ENCODE assay signal across 24 cellular contexts in the genomic region with DNA sequence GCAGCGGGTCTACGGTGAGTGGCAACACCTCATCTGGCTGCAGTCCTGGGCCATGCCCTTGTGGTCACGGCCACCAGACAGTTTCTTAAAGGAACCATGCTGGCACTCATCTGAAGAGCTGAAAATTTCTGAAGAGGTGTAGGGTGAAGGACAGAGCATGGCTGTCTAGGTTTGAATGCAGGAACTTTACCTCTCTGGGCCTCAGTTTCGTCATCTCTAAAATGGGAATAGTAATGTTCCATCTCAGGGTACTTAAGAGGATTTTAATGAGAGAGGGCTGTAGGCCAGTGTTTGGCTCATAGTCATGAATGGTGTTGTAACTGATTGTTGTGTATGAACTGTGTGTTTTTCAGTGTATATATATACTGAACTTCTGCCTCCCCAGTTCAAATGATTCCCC. TPM values are rescaled to one million over a fixed set of nuclear protein-coding genes. Genes with fewer than 3 reads are reported as not detected.
DNase-seq lines count a peak whose midpoint lies in the region; ATAC-seq, FAIRE-seq and TF ChIP-seq lines count a peak whose summit lies in the region.
"Had no signal": no experiment of that assay in that cellular context is flagged by ENCODE, and none has a peak within 500 bp of the region (broad histone marks: within the 10 kb centered on the region; RNA-seq: fewer than 3 reads in every experiment).

No MANE protein-coding gene starts in this region.

- H3K79me1 ChIP-seq in H1 (ENCODE audit: low read depth, low read length): no peaks in the 10 kb centered on the region

- no peak overlapping the region for H3K27ac ChIP-seq in HepG2 (ENCODE audit: extremely low read length, insufficient read depth, low read length)
- no peak overlapping the region for H3K27ac ChIP-seq in right lobe of liver
- H3K27ac ChIP-seq in GM23338 (ENCODE audit: low read depth): no peak overlapping the region
- no peak overlapping the region for H3K27ac ChIP-seq in H1 (ENCODE audit: low read depth, low read length)
- H3K27ac ChIP-seq: A549, C4-2B had no signal

- H4K20me1 ChIP-seq in HepG2 (ENCODE audit: insufficient read depth, low read length) (no peaks in the 10 kb centered on the region), GM23338 (replicated peaks; ENCODE audit: insufficient read depth) (no peaks in the 10 kb centered on the region; the same call in 1 of the 2 replicates), H1 (replicated peaks in 1 of 2; ENCODE audit: control insufficient read depth in 1 of 2, insufficient read depth in 2 of 2, low read length in 2 of 2) (peaks cover 0 to 2% of the 10 kb centered on the region in 2 experiments)

- no peak overlapping the region for H4K91ac ChIP-seq in H1 (replicated peaks; ENCODE audit: insufficient read length, low read length)

- intact Hi-C loops in HepG2 (cut with micrococcal nuclease; ENCODE audit: unreplicated experiment): no loop called here
- intact Hi-C loops in right lobe of liver (cut with DNase I): no loop called here

- 0 out of 2 replicates have a peak overlapping the region, but pooled peaks have one; percentile 37 for H2BK15ac ChIP-seq in H1 (ENCODE audit: low read length)

- H2AFZ ChIP-seq in HepG2 (ENCODE audit: low read length) (no peak overlapping the region), GM23338 (peak overlapping the region; percentile 70), H1 (ENCODE audit: low read length) (no peak overlapping the region)

- H3K23me2 ChIP-seq in H1 (ENCODE audit: low read depth, low read length): no peaks in the 10 kb centered on the region

- H3K4me1 ChIP-seq in HepG2 (ENCODE audit: insufficient read depth, low read length) (peaks cover 19% of the 10 kb centered on the region), right lobe of liver (no peaks in the 10 kb centered on the region), GM23338 (ENCODE audit: insufficient read depth) (peaks cover 1% of the 10 kb centered on the region; the same call in 1 of the 2 replicates), H1 (replicated peaks in 1 of 4; ENCODE audit: control insufficient read depth in 3 of 4, insufficient read depth in 4 of 4, low read length in 3 of 4) (peaks cover 0 to 2% (median 2%) of the 10 kb centered on the region in 4 experiments; a peak in 2 of 7 replicates)
- H3K4me1 ChIP-seq: A549, Caco-2 had no signal

- no peak overlapping the region for H3K4me3 ChIP-seq in HepG2 (replicated peaks in 1 of 3; ENCODE audit: insufficient read depth in 1 of 3, low read depth in 2 of 3, low read length in 3 of 3)
- H3K4me3 ChIP-seq in right lobe of liver: no peak overlapping the region
- no peak overlapping the region for H3K4me3 ChIP-seq in GM23338
- no peak overlapping the region for H3K4me3 ChIP-seq in H1 (ENCODE audit: extremely low read depth in 1 of 4, insufficient read depth in 2 of 4, low read depth in 3 of 4, low read length in 4 of 4)
- H3K4me3 ChIP-seq: A549, GM12878 had no signal

- H3K9me2 ChIP-seq in GM23338 (ENCODE audit: insufficient read depth): no peaks in the 10 kb centered on the region

- no peak overlapping the region for H3K4me2 ChIP-seq in HepG2 (ENCODE audit: low read depth, low read length)
- no peak overlapping the region for H3K4me2 ChIP-seq in GM23338
- H3K4me2 ChIP-seq in H1 (ENCODE audit: insufficient read depth in 1 of 2, low read depth in 2 of 2, low read length in 2 of 2): no peak overlapping the region
- H3K4me2 ChIP-seq: A549 had no signal

- H3K36me3 ChIP-seq in HepG2 (replicated peaks in 1 of 2; ENCODE audit: control insufficient read depth in 1 of 2, insufficient read depth in 2 of 2, low read length in 2 of 2) (no peaks in the 10 kb centered on the region), right lobe of liver (no peaks in the 10 kb centered on the region), GM23338 (ENCODE audit: insufficient read depth) (no peaks in the 10 kb centered on the region), H1 (ENCODE audit: control insufficient read depth in 2 of 4, insufficient read depth in 4 of 4, low read length in 3 of 4) (no peaks in the 10 kb centered on the region)
- H3K36me3 ChIP-seq: BE2C had no signal

- CTCF ChIA-PET in HepG2 (lab: Yijun Ruan, JAX; ENCODE audit: low intra/inter-chr PET ratio, low total read pairs) (no interaction called here), H1 (lab: Charles Lee; ENCODE audit: partially characterized antibody) (interaction anchor here (2.0 to 7.1 kb wide), 3 partner anchors 8 to 81 kb away, joined by 9 to 51 read pairs (median 15); no protein-coding TSS in a partner anchor)

- H2BK5ac ChIP-seq in H1 (ENCODE audit: low read depth, low read length): no peak overlapping the region

- H3K4ac ChIP-seq in H1 (replicated peaks; ENCODE audit: insufficient read length, low read depth, low read length): no peak overlapping the region

- no peak for TF ChIP-seq POLR2A in HepG2 (IDR thresholded peaks at IDR 0.05; ENCODE audit: insufficient read depth in 1 of 2, low read depth in 2 of 2, low read length in 2 of 2)
- no peak for TF ChIP-seq POLR2A in right lobe of liver (IDR thresholded peaks at IDR 0.05)
- TF ChIP-seq POLR2A in H1 (IDR thresholded peaks at IDR 0.05; ENCODE audit: control extremely low read depth in 1 of 2, low read depth in 2 of 2, low read length in 2 of 2): no peak

- H2AK5ac ChIP-seq in H1 (ENCODE audit: low read depth, low read length): no peak overlapping the region

- DNase-seq in HepG2 (ENCODE audit: low spot score): no peak
- no peak for DNase-seq in right lobe of liver
- DNase-seq in GM23338 (ENCODE audit: low spot score): no peak
- no peak for DNase-seq in H1 (ENCODE audit: low read depth in 1 of 2, low spot score in 2 of 2)
- DNase-seq in NCI-H774 (lab: John Stamatoyannopoulos, UW): no peak
- no peak for DNase-seq in chondrocyte (ENCODE audit: low spot score)
- DNase-seq: 8988T; ACHN; AML-193; BE2C; Caco-2; CD4-positive, CD25-positive, alpha-beta regulatory T cell; CD8-positive, alpha-beta T cell; DMS153; EL; GDM1; GOT3; H7; HCEC 1CT had no signal

- in situ Hi-C loops in HepG2 (cut with HindIII; ENCODE audit: extremely low pct_ligation_motif_present, low pct_unique_long_range_greater_than_20kb): no loop called here

- no peak overlapping the region for H4K8ac ChIP-seq in H1 (ENCODE audit: extremely low read depth, insufficient read depth, low read length)

- ATAC-seq in HepG2 (no peak), right lobe of liver (no peak), GM23338 (no peak), HG02885 (IDR thresholded peaks at IDR 0.05; ENCODE audit: poor library complexity, unreplicated experiment) (no peak)
- ATAC-seq: A549; CD8-positive, alpha-beta T cell; GM12878 had no signal

- BruUV-seq in HepG2 (replicated peaks; lab: Mats Ljungman, UMichigan): no TSS peak

- H3K56ac ChIP-seq in H1 (replicated peaks; ENCODE audit: insufficient read length, low read depth, low read length): no peak overlapping the region

- H3K18ac ChIP-seq in H1 (ENCODE audit: extremely low read depth, low read length): no peak overlapping the region

- no peak overlapping the region for H3K23ac ChIP-seq in H1 (ENCODE audit: insufficient read length)

- no peak for TF ChIP-seq CTCF in HepG2 (CRISPR knock-in tag; IDR thresholded peaks at IDR 0.05)
- TF ChIP-seq CTCF in right lobe of liver (IDR thresholded peaks at IDR 0.05): no peak
- TF ChIP-seq CTCF in GM23338 (conservative IDR thresholded peaks at IDR 0.05; ENCODE audit: low read depth in 2 of 2): no peak
- TF ChIP-seq CTCF in H1 (IDR thresholded peaks at IDR 0.05; ENCODE audit: control extremely low read depth in 1 of 3, insufficient read depth in 1 of 3, low read depth in 1 of 3, low read length in 3 of 3): no peak
- no peak for TF ChIP-seq CTCF in chondrocyte (IDR thresholded peaks at IDR 0.05)

- H2BK20ac ChIP-seq in H1 (ENCODE audit: low read length): no peak overlapping the region

- no peak overlapping the region for H3K9ac ChIP-seq in HepG2 (ENCODE audit: insufficient read depth, low read depth, low read length)
- H3K9ac ChIP-seq in H1 (replicated peaks in 1 of 4; ENCODE audit: extremely low read depth in 1 of 4, low read depth in 3 of 4, low read length in 3 of 4): no peak overlapping the region

- H3K4me3 Mint-ChIP-seq in GM23338: no peak overlapping the region
- no peak overlapping the region for H3K4me3 Mint-ChIP-seq in chondrocyte (ENCODE audit: unreplicated experiment)
- H3K4me3 Mint-ChIP-seq: CD4-positive, CD25-positive, alpha-beta regulatory T cell; CD8-positive, alpha-beta T cell had no signal

- no peak overlapping the region for H2BK12ac ChIP-seq in H1 (ENCODE audit: low read depth, low read length)

- no peak overlapping the region for H4K5ac ChIP-seq in H1 (ENCODE audit: insufficient read length, low read depth, low read length)

- H3K27me3 Mint-ChIP-seq in GM23338 (ENCODE audit: insufficient read depth, low read depth, poor library complexity): peaks cover 7% of the 10 kb centered on the region
- peaks cover 4% of the 10 kb centered on the region for H3K27me3 Mint-ChIP-seq in chondrocyte (ENCODE audit: low read depth)

- H3F3A ChIP-seq in GM23338 (replicated peaks; ENCODE audit: low read depth): peaks cover 8% of the 10 kb centered on the region; the same call in 1 of the 2 replicates

- POLR2A ChIA-PET in HepG2 (lab: Yijun Ruan, JAX) (no interaction called here), H1 (lab: Charles Lee; ENCODE audit: partially characterized antibody) (interaction anchor here (0.8 to 1.2 kb wide), 2 partner anchors 62 to 76 kb away, joined by 3 read pairs; no protein-coding TSS in a partner anchor)

- H3K27ac Mint-ChIP-seq in GM23338 (no peak overlapping the region), chondrocyte (ENCODE audit: unreplicated experiment) (no peak overlapping the region)
- H3K27ac Mint-ChIP-seq: CD8-positive, alpha-beta T cell had no signal

- no peak overlapping the region for H3K14ac ChIP-seq in H1 (ENCODE audit: insufficient read length)

- H2BK120ac ChIP-seq in H1 (replicated peaks; ENCODE audit: low read depth, low read length): no peak overlapping the region

- H3K9me3 ChIP-seq in HepG2 (ENCODE audit: low read length): no peaks in the 10 kb centered on the region
- no peaks in the 10 kb centered on the region for H3K9me3 ChIP-seq in right lobe of liver
- H3K9me3 ChIP-seq in H1 (ENCODE audit: insufficient read depth in 2 of 2, low read depth in 1 of 2, low read length in 1 of 2): no peaks in the 10 kb centered on the region
- H3K9me3 ChIP-seq: A549, BE2C, Caco-2 had no signal

- no peak for TF ChIP-seq EP300 in HepG2 (IDR thresholded peaks at IDR 0.05; ENCODE audit: low read depth in 2 of 2, low read length in 2 of 2)
- TF ChIP-seq EP300 in HepG2 (CRISPR knock-in tag; IDR thresholded peaks at IDR 0.05; ENCODE audit: borderline replicate concordance): no peak
- TF ChIP-seq EP300 in H1 (IDR thresholded peaks at IDR 0.05; ENCODE audit: borderline replicate concordance in 1 of 2, low read depth in 2 of 2, low read length in 2 of 2): no peak

- H3K79me2 ChIP-seq in HepG2 (ENCODE audit: insufficient read depth, low read length): no peaks in the 10 kb centered on the region
- no peaks in the 10 kb centered on the region for H3K79me2 ChIP-seq in GM23338 (replicated peaks; ENCODE audit: insufficient read depth)
- H3K79me2 ChIP-seq in H1 (ENCODE audit: control insufficient read depth in 1 of 2, insufficient read depth in 2 of 2, low read length in 2 of 2): no peaks in the 10 kb centered on the region

- 52% methylated on average over 4 of the region's 4 CpGs for WGBS in HepG2 (ENCODE audit: low lambda C conversion rate)
- WGBS in right lobe of liver (ENCODE audit: insufficient coverage, low coverage, low lambda C conversion rate, missing lambda C conversion rate): no CpG with 5 or more reads among the region's 4 CpGs
- WGBS in H1 (ENCODE audit: extremely low coverage in 1 of 2, insufficient coverage in 1 of 2, insufficient read length in 1 of 2, insufficient replicate concordance in 2 of 2, low coverage in 1 of 2, low lambda C conversion rate in 2 of 2, missing lambda C conversion rate in 1 of 2), 2 experiments: 93% methylated on average over 4 of the region's 4 CpGs; no CpG with 5 or more reads in 1 of the 2 experiments

- H3K36me3 Mint-ChIP-seq in GM23338 (ENCODE audit: low read depth) (no peaks in the 10 kb centered on the region), chondrocyte (ENCODE audit: low read depth) (no peaks in the 10 kb centered on the region)
- H3K36me3 Mint-ChIP-seq: CD4-positive, CD25-positive, alpha-beta regulatory T cell; CD8-positive, alpha-beta T cell had no signal

- H3K27me3 ChIP-seq in HepG2 (ENCODE audit: control insufficient read depth in 1 of 2, insufficient read depth in 2 of 2, low read length in 2 of 2) (peaks cover 13 to 37% of the 10 kb centered on the region in 2 experiments; a peak in 4 of 5 replicates), right lobe of liver (no peaks in the 10 kb centered on the region), GM23338 (ENCODE audit: insufficient read depth) (0 out of 2 replicates have a peak, but pooled peaks cover 3% of the 10 kb centered on the region), H1 (replicated peaks in 1 of 4; ENCODE audit: control insufficient read depth in 3 of 4, extremely low read depth in 1 of 4, insufficient read depth in 3 of 4, low read length in 3 of 4) (no peaks in the 10 kb centered on the region)
- H3K27me3 ChIP-seq: BE2C had no signal

- H3K4me1 Mint-ChIP-seq in GM23338: no peaks in the 10 kb centered on the region
- no peaks in the 10 kb centered on the region for H3K4me1 Mint-ChIP-seq in chondrocyte (ENCODE audit: low read depth)

- H3K9me3 Mint-ChIP-seq in GM23338: no peaks in the 10 kb centered on the region
- no peaks in the 10 kb centered on the region for H3K9me3 Mint-ChIP-seq in chondrocyte (ENCODE audit: low read depth)
- H3K9me3 Mint-ChIP-seq: CD4-positive, CD25-positive, alpha-beta regulatory T cell; CD8-positive, alpha-beta T cell had no signal

- FAIRE-seq in HepG2 (lab: Jason Lieb, UNC) (no peak), H1 (lab: Jason Lieb, UNC) (no peak)
- FAIRE-seq: A549, GM12878, GM19239 had no signal

- TF ChIP-seq RAD21 in HepG2 (CRISPR knock-in tag; IDR thresholded peaks at IDR 0.05) (no peak), H1 (IDR thresholded peaks at IDR 0.05 in 1 of 2, conservative IDR thresholded peaks at IDR 0.05 in 1 of 2; ENCODE audit: low read depth in 2 of 2, low read length in 2 of 2) (no peak)

RNA-seq across cellular contexts. Expression of gene COX4I2, which starts 5.8 kb away (rescaled TPM):
- total RNA-seq in HepG2 (2016; rRNA removed; fragmentation: Illumina TruSeq; extraction: Trizol): not detected in 2 replicates
- not detected in 2 replicates for total RNA-seq in HepG2 (2016; cell fraction: cytosol; rRNA removed; fragmentation: Illumina TruSeq; extraction: Trizol; ENCODE audit: low read depth)
- not detected in 2 replicates for total RNA-seq in HepG2 (2016; cell fraction: insoluble cytoplasmic fraction; rRNA removed; fragmentation: Illumina TruSeq; extraction: Trizol)
- not detected in 2 replicates for total RNA-seq in HepG2 (2016; cell fraction: membrane; rRNA removed; fragmentation: Illumina TruSeq; extraction: Trizol)
- not detected in 2 replicates for total RNA-seq in HepG2 (2016; cell fraction: nucleus; rRNA removed; fragmentation: Illumina TruSeq; extraction: Trizol)
- 0.74 and 1.1 TPM in 2 replicates for polyA plus RNA-seq in HepG2 (2011; rRNA removed)
- 0.97 and 1.4 TPM in 2 replicates for polyA plus RNA-seq in HepG2 (2011; cell fraction: cytosol; rRNA removed)
- 0.31 TPM in 1 of 2 replicates, not detected in the other for polyA plus RNA-seq in HepG2 (2011; cell fraction: nucleus; rRNA removed)
- 0.61 and 0.68 TPM in 2 replicates for polyA plus RNA-seq in HepG2 (2012)
- polyA plus RNA-seq in HepG2 (2016; cell fraction: cytosol; fragmentation: Illumina TruSeq; extraction: Trizol; ENCODE audit: low read depth): not detected in 2 replicates
- polyA plus RNA-seq in HepG2 (2016; cell fraction: insoluble cytoplasmic fraction; fragmentation: Illumina TruSeq; extraction: Trizol; ENCODE audit: low read depth): not detected in 2 replicates
- not detected in 2 replicates for polyA plus RNA-seq in HepG2 (2016; cell fraction: membrane; fragmentation: Illumina TruSeq; extraction: Trizol; ENCODE audit: low read depth)
- not detected in 2 replicates for polyA plus RNA-seq in HepG2 (2016; cell fraction: nucleus; fragmentation: Illumina TruSeq; extraction: Trizol; ENCODE audit: insufficient read depth, low read depth)
- polyA minus RNA-seq in HepG2 (2011; rRNA and poly(A)+ RNA removed; ENCODE audit: low replicate concordance): not detected in 2 replicates
- polyA minus RNA-seq in HepG2 (2011; cell fraction: cytosol; rRNA and poly(A)+ RNA removed): not detected in 2 replicates
- not detected in 2 replicates for polyA minus RNA-seq in HepG2 (2011; cell fraction: nucleus; rRNA and poly(A)+ RNA removed)
- total RNA-seq in right lobe of liver: not detected
- not detected in 2 replicates for total RNA-seq in GM23338 (2014; rRNA removed; shearing (Covaris generic))
- 0.63 and 1.1 TPM in 2 replicates for polyA plus RNA-seq in GM23338 (2016; fragmentation: Nextera tagmentation; extraction: Ambion mirVana)
- not detected in 2 replicates for total RNA-seq in H1 (2021; fragmentation: NEBNext Ultra II Directional; extraction: Animal tissue kit (Norgen Biotek cat#: 25700))
- polyA plus RNA-seq in H1 (2011; rRNA removed): 0.26 and 0.97 TPM in 2 replicates
- 0.14 TPM for polyA plus RNA-seq in H1 (2011; cell fraction: cytosol; rRNA removed)
- polyA plus RNA-seq in H1 (2011; cell fraction: nucleus; rRNA removed): not detected
- 0.64 TPM in 1 of 4 replicates, not detected in the others for polyA plus RNA-seq in H1 (2012, experiment 1 of 2)
- not detected for polyA plus RNA-seq in H1 (2012, experiment 2 of 2)
- polyA plus RNA-seq in H1 (2013, experiment 1 of 2): not detected
- polyA plus RNA-seq in H1 (2013, experiment 2 of 2): not detected
- polyA minus RNA-seq in H1 (2011; rRNA and poly(A)+ RNA removed): not detected in 2 replicates
- not detected for polyA minus RNA-seq in H1 (2011; cell fraction: cytosol; rRNA and poly(A)+ RNA removed)
- polyA minus RNA-seq in H1 (2011; cell fraction: nucleus; rRNA and poly(A)+ RNA removed): not detected
- not detected in 3 replicates for total RNA-seq in chondrocyte
- total RNA-seq: Caco-2; CD4-positive, CD25-positive, alpha-beta regulatory T cell; CD8-positive, alpha-beta T cell; GM12878 had no signal
- polyA plus RNA-seq: A549; CD4-positive, CD25-positive, alpha-beta regulatory T cell; GM12878 had no signal

RNA-seq across cellular contexts. Expression of gene ID1, which starts 38.4 kb away (rescaled TPM):
- total RNA-seq in HepG2 (2016; rRNA removed; fragmentation: Illumina TruSeq; extraction: Trizol) (315 and 419 TPM in 2 replicates), right lobe of liver (100 to 1,000 TPM in 2 of 6 experiments, 10 to 100 TPM in 4; 12.9 to 300 (median 35.0) TPM), chondrocyte (7.7 to 73.7 TPM (median 9.0 TPM) in 3 replicates)
- 421 and 422 TPM in 2 replicates for total RNA-seq in HepG2 (2016; cell fraction: cytosol; rRNA removed; fragmentation: Illumina TruSeq; extraction: Trizol; ENCODE audit: low read depth)
- total RNA-seq in HepG2 (2016; cell fraction: insoluble cytoplasmic fraction; rRNA removed; fragmentation: Illumina TruSeq; extraction: Trizol): 297 and 421 TPM in 2 replicates
- 329 and 339 TPM in 2 replicates for total RNA-seq in HepG2 (2016; cell fraction: membrane; rRNA removed; fragmentation: Illumina TruSeq; extraction: Trizol)
- total RNA-seq in HepG2 (2016; cell fraction: nucleus; rRNA removed; fragmentation: Illumina TruSeq; extraction: Trizol): 273 and 295 TPM in 2 replicates
- polyA plus RNA-seq in HepG2 (2011; rRNA removed) (258 and 320 TPM in 2 replicates), GM23338 (2016; fragmentation: Nextera tagmentation; extraction: Ambion mirVana) (221 and 224 TPM in 2 replicates), H1 (2011; rRNA removed) (357 and 566 TPM in 2 replicates)
- 494 and 1,223 TPM in 2 replicates for polyA plus RNA-seq in HepG2 (2011; cell fraction: cytosol; rRNA removed)
- polyA plus RNA-seq in HepG2 (2011; cell fraction: nucleus; rRNA removed): 541 and 1,398 TPM in 2 replicates
- polyA plus RNA-seq in HepG2 (2012): 119 and 147 TPM in 2 replicates
- 99.0 and 102 TPM in 2 replicates for polyA plus RNA-seq in HepG2 (2016; cell fraction: cytosol; fragmentation: Illumina TruSeq; extraction: Trizol; ENCODE audit: low read depth)
- polyA plus RNA-seq in HepG2 (2016; cell fraction: insoluble cytoplasmic fraction; fragmentation: Illumina TruSeq; extraction: Trizol; ENCODE audit: low read depth): 273 and 282 TPM in 2 replicates
- 104 TPM in 2 replicates for polyA plus RNA-seq in HepG2 (2016; cell fraction: membrane; fragmentation: Illumina TruSeq; extraction: Trizol; ENCODE audit: low read depth)
- 496 and 499 TPM in 2 replicates for polyA plus RNA-seq in HepG2 (2016; cell fraction: nucleus; fragmentation: Illumina TruSeq; extraction: Trizol; ENCODE audit: insufficient read depth, low read depth)
- polyA minus RNA-seq in HepG2 (2011; rRNA and poly(A)+ RNA removed; ENCODE audit: low replicate concordance): 259 and 709 TPM in 2 replicates
- polyA minus RNA-seq in HepG2 (2011; cell fraction: cytosol; rRNA and poly(A)+ RNA removed): 242 and 434 TPM in 2 replicates
- 194 and 456 TPM in 2 replicates for polyA minus RNA-seq in HepG2 (2011; cell fraction: nucleus; rRNA and poly(A)+ RNA removed)
- total RNA-seq in GM23338 (2014; rRNA removed; shearing (Covaris generic)): 452 and 479 TPM in 2 replicates
- total RNA-seq in H1 (2021; fragmentation: NEBNext Ultra II Directional; extraction: Animal tissue kit (Norgen Biotek cat#: 25700)): 120 and 131 TPM in 2 replicates
- polyA plus RNA-seq in H1 (2011; cell fraction: cytosol; rRNA removed): 348 TPM
- 267 TPM for polyA plus RNA-seq in H1 (2011; cell fraction: nucleus; rRNA removed)
- 86.5 to 154 TPM (median 117 TPM) in 4 replicates for polyA plus RNA-seq in H1 (2012, experiment 1 of 2)
- polyA plus RNA-seq in H1 (2012, experiment 2 of 2): 207 TPM
- polyA plus RNA-seq in H1 (2013, experiment 1 of 2): 89.8 TPM
- polyA plus RNA-seq in H1 (2013, experiment 2 of 2): 87.6 TPM
- polyA minus RNA-seq in H1 (2011; rRNA and poly(A)+ RNA removed): 27.5 and 45.7 TPM in 2 replicates
- polyA minus RNA-seq in H1 (2011; cell fraction: cytosol; rRNA and poly(A)+ RNA removed): 181 TPM
- 200 TPM for polyA minus RNA-seq in H1 (2011; cell fraction: nucleus; rRNA and poly(A)+ RNA removed)

Comparison
In these comparisons a context has a peak if more than half of its experiments do, and no peak if none do; other contexts are left out.
1. Of the 41 proteins assayed by ChIP-seq in both HepG2 and H1: peak only in HepG2: none; only in H1: KDM1A; in both: none; in neither: 40.